In genomic region chr3:107643038-107643883, GRCh38 we compare ENCODE assay signal across 11 cellular contexts.
A peak's percentile ranks its signal among the peaks of the same experiment; 100 is the strongest.
DNase-seq lines count a peak whose midpoint lies in the region; ATAC-seq, FAIRE-seq and TF ChIP-seq lines count a peak whose summit lies in the region.
"Had no signal": no experiment of that assay in that cellular context is flagged by ENCODE, and none has a peak within 500 bp of the region (broad histone marks: within the 10 kb centered on the region; RNA-seq: fewer than 3 reads in every experiment).

No MANE protein-coding gene starts in this region.

- TF ChIP-seq POLR2A in H1 (IDR thresholded peaks at IDR 0.05; ENCODE audit: control extremely low read depth in 1 of 2, low read depth in 2 of 2, low read length in 2 of 2) (no peak), gastrocnemius medialis (IDR thresholded peaks at IDR 0.05) (no peak)

- H3K27me3 ChIP-seq in H1 (replicated peaks in 1 of 4; ENCODE audit: control insufficient read depth in 3 of 4, extremely low read depth in 1 of 4, insufficient read depth in 3 of 4, low read length in 3 of 4), result no peaks in the 10 kb centered on the region
- H3K27me3 ChIP-seq in gastrocnemius medialis, result no peaks in the 10 kb centered on the region

- H2BK5ac ChIP-seq in H1 (ENCODE audit: low read depth, low read length), result no peak overlapping the region; the same call in 1 of the 2 replicates

- H4K8ac ChIP-seq in H1 (ENCODE audit: extremely low read depth, insufficient read depth, low read length), result no peak overlapping the region

- WGBS in H1 (ENCODE audit: extremely low coverage in 1 of 2, insufficient coverage in 1 of 2, insufficient read length in 1 of 2, insufficient replicate concordance in 2 of 2, low coverage in 1 of 2, low lambda C conversion rate in 2 of 2, missing lambda C conversion rate in 1 of 2), 2 experiments, result 61% methylated on average over 6 of the region's 6 CpGs; no CpG with 5 or more reads in 1 of the 2 experiments

- no peak overlapping the region for H2BK20ac ChIP-seq in H1 (ENCODE audit: low read length)

- TF ChIP-seq RAD21 in H1 (IDR thresholded peaks at IDR 0.05 in 1 of 2, conservative IDR thresholded peaks at IDR 0.05 in 1 of 2; ENCODE audit: low read depth in 2 of 2, low read length in 2 of 2), result peak; percentile 37 to 50

- H3K79me2 ChIP-seq in H1 (ENCODE audit: control insufficient read depth in 1 of 2, insufficient read depth in 2 of 2, low read length in 2 of 2), result peaks cover 0 to 6% of the 10 kb centered on the region in 2 experiments; a peak in 1 of 4 replicates

- H3K4me1 ChIP-seq in H1 (replicated peaks in 1 of 4; ENCODE audit: control insufficient read depth in 3 of 4, insufficient read depth in 4 of 4, low read length in 3 of 4) (peaks cover 6 to 12% (median 10%) of the 10 kb centered on the region in 4 experiments; a peak in 6 of 7 replicates), gastrocnemius medialis (peaks cover 0 to 15% of the 10 kb centered on the region in 2 donors)

- no peak overlapping the region for H2BK12ac ChIP-seq in H1 (ENCODE audit: low read depth, low read length)

- no peak for TF ChIP-seq EP300 in H1 (IDR thresholded peaks at IDR 0.05; ENCODE audit: borderline replicate concordance in 1 of 2, low read depth in 2 of 2, low read length in 2 of 2)

- H3K4ac ChIP-seq in H1 (replicated peaks; ENCODE audit: insufficient read length, low read depth, low read length), result no peak overlapping the region

- H3K18ac ChIP-seq in H1 (ENCODE audit: extremely low read depth, low read length), result no peak overlapping the region

- no peak overlapping the region; a peak in 1 of 7 replicates for H3K9ac ChIP-seq in H1 (replicated peaks in 1 of 4; ENCODE audit: extremely low read depth in 1 of 4, low read depth in 3 of 4, low read length in 3 of 4)

- POLR2A ChIA-PET in H1 (lab: Charles Lee; ENCODE audit: partially characterized antibody) (interaction anchor here (0.5 kb wide), 1 partner anchor 30 kb away, joined by 3 read pairs; no protein-coding TSS in a partner anchor), RWPE1 (lab: Yijun Ruan, JAX; ENCODE audit: low non-redundant PET) (no interaction called here)

- no peak overlapping the region for H2BK15ac ChIP-seq in H1 (ENCODE audit: low read length)

- no peak overlapping the region for H3K14ac ChIP-seq in H1 (ENCODE audit: insufficient read length)

- no peaks in the 10 kb centered on the region; a peak in 1 of 8 replicates for H3K36me3 ChIP-seq in H1 (ENCODE audit: control insufficient read depth in 2 of 4, insufficient read depth in 4 of 4, low read length in 3 of 4)
- no peaks in the 10 kb centered on the region for H3K36me3 ChIP-seq in gastrocnemius medialis

- no peak overlapping the region for H2AK5ac ChIP-seq in H1 (ENCODE audit: low read depth, low read length)

- no peak overlapping the region for H2BK120ac ChIP-seq in H1 (replicated peaks; ENCODE audit: low read depth, low read length)

- no peaks in the 10 kb centered on the region for H4K20me1 ChIP-seq in H1 (replicated peaks in 1 of 2; ENCODE audit: control insufficient read depth in 1 of 2, insufficient read depth in 2 of 2, low read length in 2 of 2)

- CTCF ChIA-PET in H1 (lab: Charles Lee; ENCODE audit: partially characterized antibody) (interaction anchor here (0.7 to 4.6 kb wide), 36 partner anchors 11 to 407 kb away, joined by 3 to 49 read pairs (median 4); no protein-coding TSS in a partner anchor), RWPE1 (lab: Yijun Ruan, JAX) (interaction anchor here (1.2 kb wide), 1 partner anchor 81 kb away, joined by 3 read pairs; no protein-coding TSS in a partner anchor)

- peak; percentile 78 for FAIRE-seq in H1 (lab: Jason Lieb, UNC)

- DNase-seq in NAMALWA (ENCODE audit: low spot score) (peak; percentile 49), H1 (ENCODE audit: low read depth in 1 of 2, low spot score in 2 of 2) (peak in 1 of 2 experiments; percentile 58), GM03348 (ENCODE audit: low spot score) (no peak), RWPE1 (ENCODE audit: low spot score) (no peak), gastrocnemius medialis (no peak)
- no peak for DNase-seq in stimulated activated CD4-positive, alpha-beta T cell treated with anti-CD3 and anti-CD28 coated beads, Interleukin-2, amount 100 ng/mL, for 48 hours
- DNase-seq: CD4-positive, alpha-beta memory T cell; NCI-H2081 treated with DMSO at 0.1 percent for 48 hours; substantia nigra had no signal

- intact Hi-C loops in gastrocnemius medialis (cut with DNase I; ENCODE audit: low total_unique reads), result no loop called here

- no peak overlapping the region for H3K27ac ChIP-seq in 22Rv1
- no peak overlapping the region for H3K27ac ChIP-seq in H1 (ENCODE audit: low read depth, low read length)
- no peak overlapping the region for H3K27ac ChIP-seq in RWPE1
- H3K27ac ChIP-seq in gastrocnemius medialis, result no peak overlapping the region

- H3K56ac ChIP-seq in H1 (replicated peaks; ENCODE audit: insufficient read length, low read depth, low read length), result no peak overlapping the region

- H3K4me2 ChIP-seq in H1 (ENCODE audit: insufficient read depth in 1 of 2, low read depth in 2 of 2, low read length in 2 of 2), result no peak overlapping the region

- no peaks in the 10 kb centered on the region for H3K23me2 ChIP-seq in H1 (ENCODE audit: low read depth, low read length)

- ATAC-seq in GM18868 (IDR thresholded peaks at IDR 0.05; ENCODE audit: unreplicated experiment) (peak; percentile 75), gastrocnemius medialis (no peak)

- in situ Hi-C loops in gastrocnemius medialis (cut with MboI; ENCODE audit: low sequenced_read_pairs in 4 of 4), result no loop called here

- H3K4me3 ChIP-seq in H1 (ENCODE audit: extremely low read depth in 1 of 4, insufficient read depth in 2 of 4, low read depth in 3 of 4, low read length in 4 of 4) (no peak overlapping the region), gastrocnemius medialis (no peak overlapping the region)

- TF ChIP-seq CTCF in 22Rv1 (IDR thresholded peaks at IDR 0.05), result peak; percentile 19; the same call in 1 of the 2 replicates
- TF ChIP-seq CTCF in H1 (IDR thresholded peaks at IDR 0.05; ENCODE audit: control extremely low read depth in 1 of 3, insufficient read depth in 1 of 3, low read depth in 1 of 3, low read length in 3 of 3), result peak; percentile 18 to 46 (median 43); a peak in 3 of 4 replicates
- no peak for TF ChIP-seq CTCF in RWPE1 (conservative IDR thresholded peaks at IDR 0.05; ENCODE audit: low read depth)
- TF ChIP-seq CTCF in gastrocnemius medialis (IDR thresholded peaks at IDR 0.05 in 4 of 5, conservative IDR thresholded peaks at IDR 0.05 in 1 of 5), result no peak

- H3K23ac ChIP-seq in H1 (ENCODE audit: insufficient read length), result no peak overlapping the region

- no peak overlapping the region for H4K5ac ChIP-seq in H1 (ENCODE audit: insufficient read length, low read depth, low read length)

- H3K9me3 ChIP-seq in H1 (ENCODE audit: insufficient read depth in 2 of 2, low read depth in 1 of 2, low read length in 1 of 2) (no peaks in the 10 kb centered on the region), gastrocnemius medialis (no peaks in the 10 kb centered on the region)

- H4K91ac ChIP-seq in H1 (replicated peaks; ENCODE audit: insufficient read length, low read length), result no peak overlapping the region

- no peaks in the 10 kb centered on the region for H3K79me1 ChIP-seq in H1 (ENCODE audit: low read depth, low read length)

- no peak overlapping the region for H2AFZ ChIP-seq in H1 (ENCODE audit: low read length)

TF ChIP-seq in H1, 55 proteins besides CTCF, POLR2A, EP300 and RAD21:
- TF ChIP-seq SIX5 (IDR thresholded peaks at IDR 0.05; ENCODE audit: low read depth, low read length) (no peak), HDAC6 (IDR thresholded peaks at IDR 0.05; ENCODE audit: low read depth, low read length) (no peak), RBBP5 (IDR thresholded peaks at IDR 0.05; ENCODE audit: borderline replicate concordance, low read depth, low read length) (no peak), CEBPB (IDR thresholded peaks at IDR 0.05; ENCODE audit: low read depth, low read length) (no peak), SIRT6 (IDR thresholded peaks at IDR 0.05; ENCODE audit: low read length) (no peak), KDM5A (IDR thresholded peaks at IDR 0.05; ENCODE audit: low read length) (no peak)
TF ChIP-seq in H1: peak in this region for 0.

Comparison
In these comparisons a context has a peak if more than half of its experiments do, and no peak if none do; other contexts are left out.
1. CTCF ChIP-seq: peak in 22Rv1 (single experiment) and H1 (3 of 3); none in RWPE1 (single experiment) and gastrocnemius medialis (0 of 5).